Comparison of ENCODE assay signal across 1 cellular context in the genomic region with DNA sequence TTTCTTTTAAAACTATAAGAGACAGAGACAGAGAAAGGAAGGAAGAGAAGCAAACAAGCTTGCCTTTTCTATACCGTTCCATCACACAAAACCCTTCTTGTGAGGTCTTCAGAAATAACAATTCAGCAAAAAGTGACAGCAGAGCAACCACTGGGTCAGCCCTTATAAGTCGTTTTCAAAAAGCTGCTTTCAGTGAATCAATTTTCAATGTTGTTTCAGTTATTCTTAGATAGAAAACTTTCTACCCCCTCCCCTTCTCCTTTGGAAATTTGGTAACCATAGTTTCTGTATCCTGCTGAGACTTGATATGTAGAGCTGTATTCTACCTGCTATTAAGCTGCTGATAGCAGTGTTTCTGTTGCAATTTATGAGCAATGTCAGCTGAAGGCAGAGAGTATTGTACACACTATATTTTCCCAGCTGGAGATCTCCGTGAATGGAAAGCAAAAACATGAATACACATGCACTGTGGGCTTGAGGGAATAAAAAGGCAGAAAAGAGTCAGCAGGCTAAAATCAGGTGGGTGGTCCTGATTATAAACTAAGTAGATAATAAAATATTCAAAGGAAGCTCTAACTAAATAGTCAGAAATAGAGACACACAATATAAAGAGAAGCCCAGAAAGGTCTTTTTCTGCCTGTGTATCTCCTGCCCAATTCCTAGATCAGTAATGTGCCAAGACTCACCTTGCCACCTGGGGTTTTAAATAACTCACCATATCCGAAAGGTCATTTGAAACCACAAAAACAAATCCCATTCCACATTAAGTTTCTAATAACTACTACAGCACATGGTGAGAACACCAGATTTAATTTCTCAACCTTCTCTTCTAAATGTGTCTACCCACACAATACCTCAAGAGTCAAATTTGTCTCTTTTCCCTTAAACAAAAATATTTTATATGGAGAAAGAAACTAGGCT.
TF ChIP-seq lines count a peak whose summit lies in the region.

No MANE protein-coding gene starts in this region.

TF ChIP-seq in K562, 482 proteins besides CTCF, POLR2A, EP300 and RAD21 (continued from another document):
- peak; percentile 69 for TF ChIP-seq C11orf30 (IDR thresholded peaks at IDR 0.05; ENCODE audit: low read depth)
- TF ChIP-seq ZNF316 (IDR thresholded peaks at IDR 0.05), result peak; percentile 57; the same call in 1 of the 2 replicates
- TF ChIP-seq ZNF436 (CRISPR knock-in tag; IDR thresholded peaks at IDR 0.05), result no peak
- TF ChIP-seq NCOA4 (IDR thresholded peaks at IDR 0.05; ENCODE audit: partially characterized antibody), result no peak
- TF ChIP-seq RFX1 (IDR thresholded peaks at IDR 0.05), result peak; percentile 28; the same call in 1 of the 2 replicates
- peak; percentile 65 for TF ChIP-seq TBP (optimal IDR thresholded peaks at IDR 0.05; ENCODE audit: low read depth, low read length)
